15 cellular contexts compared by ENCODE assay signal in genomic region chr10:120634629-120635028, GRCh38.
DNase-seq lines count a peak whose midpoint lies in the region; ATAC-seq and TF ChIP-seq lines count a peak whose summit lies in the region.
"Had no signal": no experiment of that assay in that cellular context is flagged by ENCODE, and none has a peak within 500 bp of the region (broad histone marks: within the 10 kb centered on the region; RNA-seq: fewer than 3 reads in every experiment).

No MANE protein-coding gene starts in this region.

- no peak for ATAC-seq in foreskin keratinocyte
- ATAC-seq in GM18511 (IDR thresholded peaks at IDR 0.05; ENCODE audit: unreplicated experiment), result no peak
- no peak for ATAC-seq in heart right ventricle
- ATAC-seq in HG03095 (IDR thresholded peaks at IDR 0.05; ENCODE audit: unreplicated experiment), result no peak

- no peaks in the 10 kb centered on the region for H3K79me2 ChIP-seq in OCI-LY1 (ENCODE audit: insufficient read depth, low read length)

- H3K9ac ChIP-seq in OCI-LY1 (ENCODE audit: low read length), result no peak overlapping the region

- TF ChIP-seq CTCF in A673 (conservative IDR thresholded peaks at IDR 0.05; ENCODE audit: low read depth, low read length) (peak; percentile 45), GM12872 (IDR thresholded peaks at IDR 0.05; ENCODE audit: insufficient read depth, low read depth, low read length) (peak; percentile 58), OCI-LY1 (IDR thresholded peaks at IDR 0.05; ENCODE audit: low read length) (peak; percentile 49; the same call in 1 of the 2 replicates), foreskin keratinocyte (conservative IDR thresholded peaks at IDR 0.05) (peak; percentile 10), heart right ventricle (IDR thresholded peaks at IDR 0.05) (no peak)

- H3K4me1 ChIP-seq in A673 (ENCODE audit: insufficient read depth, low read length, poor library complexity, severe bottlenecking) (no peaks in the 10 kb centered on the region), OCI-LY1 (ENCODE audit: insufficient read depth, low read length, severe bottlenecking) (no peaks in the 10 kb centered on the region), foreskin keratinocyte (no peaks in the 10 kb centered on the region), heart right ventricle (no peaks in the 10 kb centered on the region)
- H3K4me1 ChIP-seq: Peyer's patch had no signal

- POLR2A ChIA-PET in A673 (lab: Charles Lee; ENCODE audit: low non-redundant PET), result no interaction called here

- H3K27ac ChIP-seq in A673 (ENCODE audit: low read depth, low read length, poor library complexity, severe bottlenecking) (no peak overlapping the region), OCI-LY1 (ENCODE audit: low read depth, low read length, poor library complexity, severe bottlenecking) (no peak overlapping the region), foreskin keratinocyte (no peak overlapping the region), heart right ventricle (no peak overlapping the region)
- H3K27ac ChIP-seq: ovary, Peyer's patch, stomach had no signal

- no peak overlapping the region for H3K4me3 ChIP-seq in A673 (ENCODE audit: low read depth, low read length, poor library complexity, severe bottlenecking)
- no peak overlapping the region for H3K4me3 ChIP-seq in OCI-LY1 (ENCODE audit: low read depth, low read length, poor library complexity, severe bottlenecking)
- no peak overlapping the region for H3K4me3 ChIP-seq in heart right ventricle
- H3K4me3 ChIP-seq: ovary, Peyer's patch, stomach had no signal

- H3K36me3 ChIP-seq in A673 (ENCODE audit: insufficient read depth, low read length, poor library complexity, severe bottlenecking) (no peaks in the 10 kb centered on the region), OCI-LY1 (ENCODE audit: insufficient read depth, low read length) (no peaks in the 10 kb centered on the region), heart right ventricle (no peaks in the 10 kb centered on the region)
- H3K36me3 ChIP-seq: ovary, Peyer's patch, stomach had no signal

- 74 to 75% methylated on average over 12 of the region's 12 CpGs for WGBS in heart right ventricle, 2 donors

- intact Hi-C loops in A673 (cut with micrococcal nuclease; ENCODE audit: unreplicated experiment), result no loop called here
- intact Hi-C loops in heart right ventricle (cut with DNase I), result no loop called here

- no peaks in the 10 kb centered on the region for H4K20me1 ChIP-seq in OCI-LY1 (ENCODE audit: insufficient read depth, low read length)

- no peak overlapping the region for H3K4me2 ChIP-seq in OCI-LY1 (ENCODE audit: low read length)

- no peaks in the 10 kb centered on the region for H3F3A ChIP-seq in OCI-LY1 (ENCODE audit: insufficient read depth, low read length)

- CTCF ChIA-PET in A673 (lab: Charles Lee), result no interaction called here

- no TSS peak for BruUV-seq in A673 (replicated peaks; lab: Mats Ljungman, UMichigan)

- H2AFZ ChIP-seq in OCI-LY1 (ENCODE audit: low read length), result no peak overlapping the region

- DNase-seq in A673 (ENCODE audit: low spot score) (peak; percentile 2), foreskin keratinocyte (no peak), GM19238 (ENCODE audit: insufficient read length, low spot score) (no peak), heart right ventricle (no peak)
- DNase-seq: IMR-90, midbrain, NCI-H1417, NCI-H446, ovary, Peyer's patch, stomach had no signal

- H3K9me3 ChIP-seq in A673 (ENCODE audit: low read depth, low read length, poor library complexity, severe bottlenecking) (no peaks in the 10 kb centered on the region), OCI-LY1 (ENCODE audit: low read length) (no peaks in the 10 kb centered on the region), heart right ventricle (peaks cover 0 to 9% (median 3%) of the 10 kb centered on the region in 11 donors)
- H3K9me3 ChIP-seq: ovary, Peyer's patch had no signal

- H3K27me3 ChIP-seq in A673 (replicated peaks; ENCODE audit: insufficient read depth, low read depth, low read length, poor library complexity), result peaks cover 15% of the 10 kb centered on the region
- no peaks in the 10 kb centered on the region for H3K27me3 ChIP-seq in OCI-LY1 (ENCODE audit: insufficient read depth, low read length)
- peaks cover 4% of the 10 kb centered on the region for H3K27me3 ChIP-seq in foreskin keratinocyte
- H3K27me3 ChIP-seq in heart right ventricle, result peaks cover 0 to 10% (median 0%) of the 10 kb centered on the region in 7 donors
- H3K27me3 ChIP-seq: ovary, Peyer's patch, stomach had no signal

- no peaks in the 10 kb centered on the region for H3K9me2 ChIP-seq in OCI-LY1 (ENCODE audit: low read depth, low read length)

Comparison
In these comparisons a context has a peak if more than half of its experiments do, and no peak if none do; other contexts are left out.
1. CTCF ChIP-seq: peak in A673 (single experiment), GM12872 (single experiment), OCI-LY1 (single experiment) and foreskin keratinocyte (single experiment); none in heart right ventricle (0 of 9).